ENCODE assay signal across 28 cellular contexts in genomic region chrX:46559062-46559461, GRCh38.
"Had no signal": no experiment of that assay in that cellular context is flagged by ENCODE, and none has a peak within 500 bp of the region (broad histone marks: within the 10 kb centered on the region; RNA-seq: fewer than 3 reads in every experiment).

No MANE protein-coding gene starts in this region.

- H3K4me3 ChIP-seq: esophagus squamous epithelium, lung, pancreas, prostate gland, sigmoid colon, smooth muscle cell, stomach, thyroid gland, upper lobe of left lung, vagina had no signal

- ATAC-seq: activated T-cell treated with anti-CD3 and anti-CD28 coated beads, Interleukin-2, amount 50 U/mL, for 4 hours; activated T-helper 17 cell treated with anti-CD3 and anti-CD28 coated beads, Interleukin-2, amount 50 U/mL, for 72 hours; left lobe of liver; pancreas; stimulated activated naive B cell treated with anti-CD40 and anti-IgM and Interleukin-4, amounts not matched to agents 10 μg/mL and 1 μg/mL and 100 μg/mL, for 72 hours had no signal

- DNase-seq: activated CD4-positive, alpha-beta memory T cell treated with anti-CD3 and anti-CD28 coated beads for 36 hours; activated CD4-positive, alpha-beta T cell treated with anti-CD3 and anti-CD28 coated beads for 4 hours; activated CD4-positive, CD25-positive, alpha-beta regulatory T cell; activated gamma-delta T cell treated with Interleukin-2 at 50 U/mL for 16 hours; activated naive CD4-positive, alpha-beta T cell treated with anti-CD3 and anti-CD28 coated beads, Interleukin-2, amount 50 U/mL, for 16 hours; activated T-cell treated with anti-CD3 and anti-CD28 coated beads, Interleukin-2, amount 50 U/mL, for 4 hours; amniotic stem cell; brain microvascular endothelial cell; caudate nucleus; endodermal cell; esophagus squamous epithelium; head of caudate nucleus; mesendoderm; pancreas; retina; sigmoid colon; stimulated activated CD4-positive, alpha-beta T cell treated with anti-CD3 and anti-CD28 coated beads, Interleukin-15, amount 100 ng/mL, for 24 hours; stimulated activated CD4-positive, alpha-beta T cell treated with anti-CD3 and anti-CD28 coated beads, Interleukin-2, amount 100 ng/mL, for 24 hours; stimulated activated naive B cell treated with anti-CD40 and anti-IgM and Interleukin-4, amounts not matched to agents 10 μg/mL and 1 μg/mL and 100 μg/mL, for 72 hours; stomach; thyroid gland; upper lobe of left lung had no signal

- H3K27me3 ChIP-seq: brain microvascular endothelial cell, esophagus squamous epithelium, pancreas, sigmoid colon, stomach, thyroid gland, upper lobe of left lung, vagina had no signal

- H3K4me1 ChIP-seq: esophagus squamous epithelium, pancreas, prostate gland, sigmoid colon, stomach, upper lobe of left lung, vagina had no signal

- H3K4me2 ChIP-seq: smooth muscle cell had no signal

- H3K9me3 ChIP-seq: esophagus squamous epithelium, pancreas, prostate gland, sigmoid colon, stomach, thyroid gland, upper lobe of left lung, vagina had no signal

- H3K36me3 ChIP-seq: brain microvascular endothelial cell, esophagus squamous epithelium, pancreas, prostate gland, sigmoid colon, stomach, thyroid gland, upper lobe of left lung, vagina had no signal

- H3K27ac ChIP-seq: brain microvascular endothelial cell, esophagus squamous epithelium, pancreas, prostate gland, sigmoid colon, stomach, thyroid gland, upper lobe of left lung, vagina had no signal
